14 cellular contexts compared by ENCODE assay signal in genomic region chr2:222904557-222905258, GRCh38. TPM values are rescaled to one million over a fixed set of nuclear protein-coding genes. Genes with fewer than 3 reads are reported as not detected.
DNase-seq lines count a peak whose midpoint lies in the region; ATAC-seq and TF ChIP-seq lines count a peak whose summit lies in the region.
"Had no signal": no experiment of that assay in that cellular context is flagged by ENCODE, and none has a peak within 500 bp of the region (broad histone marks: within the 10 kb centered on the region; RNA-seq: fewer than 3 reads in every experiment).

No MANE protein-coding gene starts in this region.

- H3K4me3 ChIP-seq in BJ (ENCODE audit: low read depth, low read length) (no peak overlapping the region), sigmoid colon (no peak overlapping the region), ascending aorta (no peak overlapping the region)
- H3K4me3 ChIP-seq: lower lobe of right lung had no signal

- H3K9me3 ChIP-seq in sigmoid colon (no peaks in the 10 kb centered on the region), ascending aorta (no peaks in the 10 kb centered on the region)
- H3K9me3 ChIP-seq: lower lobe of right lung, neutrophil had no signal

- H3K36me3 ChIP-seq in BJ (ENCODE audit: control insufficient read depth, insufficient read depth, low read length): peaks cover 2% of the 10 kb centered on the region
- peaks cover 0 to 10% (median 8%) of the 10 kb centered on the region in 4 donors for H3K36me3 ChIP-seq in sigmoid colon
- peaks cover 0 to 5% of the 10 kb centered on the region in 2 donors for H3K36me3 ChIP-seq in ascending aorta

- H3K27ac ChIP-seq in VCaP (peak overlapping the region; percentile 4; the same call in 1 of the 2 replicates), sigmoid colon (peak overlapping the region in 3 of 4 donors; percentile 53 to 54 (median 53)), ascending aorta (peak overlapping the region in 1 of 2 donors; percentile 67)
- H3K27ac ChIP-seq: lower lobe of right lung, neutrophil had no signal

- CTCF ChIA-PET in BJ (lab: Yijun Ruan, JAX): interaction anchor here (0.8 to 2.1 kb wide), 4 partner anchors 30 to 214 kb away, joined by 4 to 12 read pairs (median 4); no protein-coding TSS in a partner anchor

- H3K27me3 ChIP-seq in BJ (ENCODE audit: control insufficient read depth, insufficient read depth, low read length) (no peaks in the 10 kb centered on the region), sigmoid colon (no peaks in the 10 kb centered on the region), ascending aorta (no peaks in the 10 kb centered on the region)
- H3K27me3 ChIP-seq: neutrophil had no signal

- H3K4me1 ChIP-seq in sigmoid colon (peaks cover 0 to 65% (median 53%) of the 10 kb centered on the region in 4 donors), ascending aorta (peaks cover 3 to 26% of the 10 kb centered on the region in 2 donors)

- no peak for TF ChIP-seq EP300 in sigmoid colon (IDR thresholded peaks at IDR 0.05)

- WGBS in sigmoid colon, 2 donors: 85 to 86% methylated on average over 2 of the region's 2 CpGs

- no peak for ATAC-seq in GM18858 (IDR thresholded peaks at IDR 0.05; ENCODE audit: unreplicated experiment)

- peak; percentile 89 for DNase-seq in BJ (ENCODE audit: low read depth)
- peak; percentile 86 for DNase-seq in fibroblast of gingiva (ENCODE audit: low read depth)
- DNase-seq in sigmoid colon: no peak
- DNase-seq in activated gamma-delta T cell treated with Interleukin-2 at 50 U/mL for 16 hours: no peak
- no peak for DNase-seq in D341Med (ENCODE audit: low spot score)
- no peak for DNase-seq in ascending aorta (ENCODE audit: low spot score in 2 of 2)
- DNase-seq: activated CD4-positive, alpha-beta T cell treated with anti-CD3 and anti-CD28 coated beads for 4 hours; CD4-positive, alpha-beta memory T cell; head of caudate nucleus; lower lobe of right lung; NCI-H2171 had no signal

- intact Hi-C loops in sigmoid colon (cut with DNase I): loop anchor here (5.0 kb wide), 3 partner anchors 42 to 212 kb away; partner anchors contain the start of gene ACSL3
- intact Hi-C loops in ascending aorta (cut with DNase I): loop anchor here (2.0 to 5.0 kb wide), 2 partner anchors 152 to 198 kb away; no protein-coding TSS in a partner anchor

- no peak for TF ChIP-seq CTCF in BJ (IDR thresholded peaks at IDR 0.05; ENCODE audit: insufficient read depth, low read depth, low read length)
- TF ChIP-seq CTCF in VCaP (conservative IDR thresholded peaks at IDR 0.05): no peak
- no peak for TF ChIP-seq CTCF in sigmoid colon (IDR thresholded peaks at IDR 0.05)
- no peak for TF ChIP-seq CTCF in ascending aorta (IDR thresholded peaks at IDR 0.05)

- no peak for TF ChIP-seq POLR2A in sigmoid colon (IDR thresholded peaks at IDR 0.05)

- POLR2A ChIA-PET in BJ (lab: Charles Lee): no interaction called here

RNA-seq across cellular contexts. Expression of gene ACSL3, which starts 43.9 kb away (rescaled TPM):
- 46.3 and 56.8 TPM in 2 replicates for polyA plus RNA-seq in BJ (2011; rRNA removed)
- polyA minus RNA-seq in BJ (2011; rRNA and poly(A)+ RNA removed): 43.6 and 51.9 TPM in 2 replicates
- total RNA-seq in sigmoid colon: 10 to 100 TPM; 44.0 to 75.7 (median 54.8) TPM
- polyA plus RNA-seq in sigmoid colon: 10 to 100 TPM in 2 of 3 donors, 1 to 10 TPM in 1; 7.9 to 52.2 (median 16.8) TPM
- 48.9 TPM for total RNA-seq in ascending aorta

Comparison
In these comparisons a context has a peak if more than half of its experiments do, and no peak if none do; other contexts are left out.
1. DNase-seq: peak in BJ (single experiment) and fibroblast of gingiva (single experiment); none in sigmoid colon (single experiment), activated gamma-delta T cell treated with Interleukin-2 at 50 U/mL for 16 hours (single experiment), D341Med (single experiment) and ascending aorta (0 of 2).